In genomic region chr17:57852041-57852954, GRCh38 we compare ENCODE assay signal across 1 cellular context.
TF ChIP-seq lines count a peak whose summit lies in the region.

No MANE protein-coding gene starts in this region.

TF ChIP-seq in HepG2, 621 proteins besides CTCF, POLR2A, EP300 and RAD21 (continues in another document):
- TF ChIP-seq ZNF609 (CRISPR knock-in tag; IDR thresholded peaks at IDR 0.05; ENCODE audit: borderline replicate concordance) = 0 out of 2 replicates have a peak, but pooled peaks have one; percentile 28
- no peak for TF ChIP-seq ZKSCAN1 (IDR thresholded peaks at IDR 0.05; ENCODE audit: low read length)
- 0 out of 2 replicates have a peak, but pooled peaks have one; percentile 0 for TF ChIP-seq MTERF4 (CRISPR knock-in tag; IDR thresholded peaks at IDR 0.05)
- TF ChIP-seq WIZ (CRISPR knock-in tag; IDR thresholded peaks at IDR 0.05) = 0 out of 2 replicates have a peak, but pooled peaks have one; percentile 55
- no peak for TF ChIP-seq TRIM22 (IDR thresholded peaks at IDR 0.05)
- TF ChIP-seq HOXA9 (CRISPR knock-in tag; IDR thresholded peaks at IDR 0.05; ENCODE audit: borderline replicate concordance) = 0 out of 2 replicates have a peak, but pooled peaks have one; percentile 15
- TF ChIP-seq IRX3 (CRISPR knock-in tag; IDR thresholded peaks at IDR 0.05; ENCODE audit: borderline replicate concordance, low read depth) = 0 out of 2 replicates have a peak, but pooled peaks have one; percentile 58
- TF ChIP-seq ZNF501 (CRISPR knock-in tag; IDR thresholded peaks at IDR 0.05) = peak; percentile 77; the same call in 1 of the 2 replicates
- no peak for TF ChIP-seq RNF219 (CRISPR knock-in tag; IDR thresholded peaks at IDR 0.05)
- 0 out of 2 replicates have a peak, but pooled peaks have one; percentile 20 for TF ChIP-seq MED1 (CRISPR knock-in tag; IDR thresholded peaks at IDR 0.05)
- TF ChIP-seq YY1 (IDR thresholded peaks at IDR 0.05; ENCODE audit: insufficient read depth, insufficient replicate concordance, low read depth, low read length) = no peak
- TF ChIP-seq ZNF281 (CRISPR knock-in tag; IDR thresholded peaks at IDR 0.05; ENCODE audit: borderline replicate concordance) = 0 out of 2 replicates have a peak, but pooled peaks have one; percentile 4
- peak; percentile 53; the same call in 1 of the 2 replicates for TF ChIP-seq PRDM10 (CRISPR knock-in tag; IDR thresholded peaks at IDR 0.05; ENCODE audit: low read depth)
- 0 out of 2 replicates have a peak, but pooled peaks have one; percentile 23 for TF ChIP-seq THAP7 (CRISPR knock-in tag; IDR thresholded peaks at IDR 0.05)
- 0 out of 2 replicates have a peak, but pooled peaks have one; percentile 8 for TF ChIP-seq ZNF350 (CRISPR knock-in tag; IDR thresholded peaks at IDR 0.05; ENCODE audit: borderline replicate concordance, low read depth)
- 0 out of 2 replicates have a peak, but pooled peaks have one; percentile 38 for TF ChIP-seq ZNF772 (CRISPR knock-in tag; IDR thresholded peaks at IDR 0.05)
- 0 out of 2 replicates have a peak, but pooled peaks have one; percentile 4 for TF ChIP-seq FOXK1 (CRISPR knock-in tag; IDR thresholded peaks at IDR 0.05; ENCODE audit: borderline replicate concordance, low read depth)
- TF ChIP-seq ETV5 (CRISPR knock-in tag; IDR thresholded peaks at IDR 0.05; ENCODE audit: borderline replicate concordance) = 0 out of 2 replicates have a peak, but pooled peaks have one; percentile 19
- no peak for TF ChIP-seq RORA (CRISPR knock-in tag; IDR thresholded peaks at IDR 0.05)
- TF ChIP-seq ZNF30 (CRISPR knock-in tag; IDR thresholded peaks at IDR 0.05) = no peak
- TF ChIP-seq HOXA5 (CRISPR knock-in tag; IDR thresholded peaks at IDR 0.05) = no peak
- TF ChIP-seq ZNF20 (CRISPR knock-in tag; IDR thresholded peaks at IDR 0.05) = no peak
- TF ChIP-seq FOXA1 (IDR thresholded peaks at IDR 0.05) = no peak
- no peak for TF ChIP-seq FOXA1 (CRISPR knock-in tag; IDR thresholded peaks at IDR 0.05)
- 0 out of 2 replicates have a peak, but pooled peaks have one; percentile 16 for TF ChIP-seq ZNF572 (CRISPR knock-in tag; IDR thresholded peaks at IDR 0.05)
- TF ChIP-seq ZNF18 (CRISPR knock-in tag; IDR thresholded peaks at IDR 0.05; ENCODE audit: insufficient replicate concordance) = peak; percentile 38
- peak; percentile 23 for TF ChIP-seq TEAD3 (CRISPR knock-in tag; optimal IDR thresholded peaks at IDR 0.05; ENCODE audit: borderline replicate concordance)
- TF ChIP-seq DPF2 (CRISPR knock-in tag; IDR thresholded peaks at IDR 0.05; ENCODE audit: borderline replicate concordance, low read depth) = peak; percentile 66; the same call in 1 of the 2 replicates
- TF ChIP-seq CBFB (CRISPR knock-in tag; IDR thresholded peaks at IDR 0.05) = 0 out of 2 replicates have a peak, but pooled peaks have one; percentile 20
- peak; percentile 49; the same call in 1 of the 2 replicates for TF ChIP-seq TBX2 (CRISPR knock-in tag; IDR thresholded peaks at IDR 0.05; ENCODE audit: borderline replicate concordance)
- TF ChIP-seq ZNF546 (CRISPR knock-in tag; conservative IDR thresholded peaks at IDR 0.05) = no peak
- no peak; the same call in 1 of the 2 replicates for TF ChIP-seq ZFX (CRISPR knock-in tag; IDR thresholded peaks at IDR 0.05; ENCODE audit: low read depth)
- peak; percentile 14; the same call in 1 of the 2 replicates for TF ChIP-seq NFIC (IDR thresholded peaks at IDR 0.05; ENCODE audit: low read length)
- 0 out of 2 replicates have a peak, but pooled peaks have one; percentile 49 for TF ChIP-seq NRL (CRISPR knock-in tag; IDR thresholded peaks at IDR 0.05; ENCODE audit: borderline replicate concordance)
- peak; percentile 26; the same call in 1 of the 2 replicates for TF ChIP-seq ZNF782 (CRISPR knock-in tag; IDR thresholded peaks at IDR 0.05; ENCODE audit: borderline replicate concordance)
- TF ChIP-seq ZNF44 (CRISPR knock-in tag; IDR thresholded peaks at IDR 0.05) = peak; percentile 71; the same call in 1 of the 2 replicates
- 0 out of 2 replicates have a peak, but pooled peaks have one; percentile 2 for TF ChIP-seq SAP130 (CRISPR knock-in tag; IDR thresholded peaks at IDR 0.05; ENCODE audit: low read depth)
- TF ChIP-seq ZNF143 (CRISPR knock-in tag; IDR thresholded peaks at IDR 0.05) = 0 out of 2 replicates have a peak, but pooled peaks have one; percentile 12
- TF ChIP-seq MIXL1 (CRISPR knock-in tag; IDR thresholded peaks at IDR 0.05) = peak; percentile 47; the same call in 1 of the 2 replicates
